1 cellular context compared by ENCODE assay signal in the genomic region with DNA sequence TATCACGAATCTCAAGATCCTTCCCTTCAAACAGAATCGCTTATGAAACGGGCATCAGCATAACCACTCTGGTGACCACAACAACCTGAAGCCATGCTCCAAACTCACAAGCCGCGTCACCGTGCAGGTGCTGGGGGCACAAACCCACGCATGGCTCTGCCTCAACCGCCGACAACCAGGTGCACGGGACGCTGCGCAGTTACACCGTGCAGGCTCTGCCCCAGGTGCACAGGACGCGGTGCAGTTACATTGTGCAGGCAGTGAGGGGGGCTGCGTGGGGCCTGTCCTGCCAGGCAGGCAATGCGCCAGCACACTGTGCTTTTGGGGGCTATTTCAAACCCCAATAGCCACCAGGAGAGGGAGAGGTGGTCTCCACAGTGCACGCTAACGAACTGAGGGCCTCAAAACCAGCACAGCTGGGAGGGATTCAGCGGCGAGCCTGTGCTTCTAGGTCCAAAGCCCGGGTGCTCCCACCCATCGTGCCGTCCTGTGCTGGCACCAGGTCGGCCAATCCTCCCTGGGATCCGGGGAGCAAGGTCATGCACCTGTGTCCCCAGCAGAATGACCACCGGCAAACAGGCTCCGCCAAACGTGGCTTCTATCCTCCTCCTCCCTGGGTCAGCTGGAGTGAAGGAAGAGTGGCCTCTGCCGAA.
TF ChIP-seq lines count a peak whose summit lies in the region.

No MANE protein-coding gene starts in this region.

TF ChIP-seq in HepG2, 621 proteins besides CTCF, POLR2A, EP300 and RAD21 (continued from another document and continues in another):
- TF ChIP-seq, protein P1, sequence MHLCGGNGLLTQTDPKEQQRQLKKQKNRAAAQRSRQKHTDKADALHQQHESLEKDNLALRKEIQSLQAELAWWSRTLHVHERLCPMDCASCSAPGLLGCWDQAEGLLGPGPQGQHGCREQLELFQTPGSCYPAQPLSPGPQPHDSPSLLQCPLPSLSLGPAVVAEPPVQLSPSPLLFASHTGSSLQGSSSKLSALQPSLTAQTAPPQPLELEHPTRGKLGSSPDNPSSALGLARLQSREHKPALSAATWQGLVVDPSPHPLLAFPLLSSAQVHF (CRISPR knock-in tag; IDR thresholded peaks at IDR 0.05), result no peak
- TF ChIP-seq ZNF143 (CRISPR knock-in tag; IDR thresholded peaks at IDR 0.05), result no peak
- TF ChIP-seq, protein P2, sequence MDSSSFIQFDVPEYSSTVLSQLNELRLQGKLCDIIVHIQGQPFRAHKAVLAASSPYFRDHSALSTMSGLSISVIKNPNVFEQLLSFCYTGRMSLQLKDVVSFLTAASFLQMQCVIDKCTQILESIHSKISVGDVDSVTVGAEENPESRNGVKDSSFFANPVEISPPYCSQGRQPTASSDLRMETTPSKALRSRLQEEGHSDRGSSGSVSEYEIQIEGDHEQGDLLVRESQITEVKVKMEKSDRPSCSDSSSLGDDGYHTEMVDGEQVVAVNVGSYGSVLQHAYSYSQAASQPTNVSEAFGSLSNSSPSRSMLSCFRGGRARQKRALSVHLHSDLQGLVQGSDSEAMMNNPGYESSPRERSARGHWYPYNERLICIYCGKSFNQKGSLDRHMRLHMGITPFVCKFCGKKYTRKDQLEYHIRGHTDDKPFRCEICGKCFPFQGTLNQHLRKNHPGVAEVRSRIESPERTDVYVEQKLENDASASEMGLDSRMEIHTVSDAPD (CRISPR knock-in tag; IDR thresholded peaks at IDR 0.05), result no peak
- TF ChIP-seq, protein P3, sequence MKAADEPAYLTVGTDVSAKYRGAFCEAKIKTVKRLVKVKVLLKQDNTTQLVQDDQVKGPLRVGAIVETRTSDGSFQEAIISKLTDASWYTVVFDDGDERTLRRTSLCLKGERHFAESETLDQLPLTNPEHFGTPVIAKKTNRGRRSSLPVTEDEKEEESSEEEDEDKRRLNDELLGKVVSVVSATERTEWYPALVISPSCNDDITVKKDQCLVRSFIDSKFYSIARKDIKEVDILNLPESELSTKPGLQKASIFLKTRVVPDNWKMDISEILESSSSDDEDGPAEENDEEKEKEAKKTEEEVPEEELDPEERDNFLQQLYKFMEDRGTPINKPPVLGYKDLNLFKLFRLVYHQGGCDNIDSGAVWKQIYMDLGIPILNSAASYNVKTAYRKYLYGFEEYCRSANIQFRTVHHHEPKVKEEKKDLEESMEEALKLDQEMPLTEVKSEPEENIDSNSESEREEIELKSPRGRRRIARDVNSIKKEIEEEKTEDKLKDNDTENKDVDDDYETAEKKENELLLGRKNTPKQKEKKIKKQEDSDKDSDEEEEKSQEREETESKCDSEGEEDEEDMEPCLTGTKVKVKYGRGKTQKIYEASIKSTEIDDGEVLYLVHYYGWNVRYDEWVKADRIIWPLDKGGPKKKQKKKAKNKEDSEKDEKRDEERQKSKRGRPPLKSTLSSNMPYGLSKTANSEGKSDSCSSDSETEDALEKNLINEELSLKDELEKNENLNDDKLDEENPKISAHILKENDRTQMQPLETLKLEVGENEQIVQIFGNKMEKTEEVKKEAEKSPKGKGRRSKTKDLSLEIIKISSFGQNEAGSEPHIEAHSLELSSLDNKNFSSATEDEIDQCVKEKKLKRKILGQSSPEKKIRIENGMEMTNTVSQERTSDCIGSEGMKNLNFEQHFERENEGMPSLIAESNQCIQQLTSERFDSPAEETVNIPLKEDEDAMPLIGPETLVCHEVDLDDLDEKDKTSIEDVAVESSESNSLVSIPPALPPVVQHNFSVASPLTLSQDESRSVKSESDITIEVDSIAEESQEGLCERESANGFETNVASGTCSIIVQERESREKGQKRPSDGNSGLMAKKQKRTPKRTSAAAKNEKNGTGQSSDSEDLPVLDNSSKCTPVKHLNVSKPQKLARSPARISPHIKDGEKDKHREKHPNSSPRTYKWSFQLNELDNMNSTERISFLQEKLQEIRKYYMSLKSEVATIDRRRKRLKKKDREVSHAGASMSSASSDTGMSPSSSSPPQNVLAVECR (CRISPR knock-in tag; IDR thresholded peaks at IDR 0.05; ENCODE audit: borderline replicate concordance), result no peak
- no peak for TF ChIP-seq ISL2 (CRISPR knock-in tag; IDR thresholded peaks at IDR 0.05)
- TF ChIP-seq, protein P4, sequence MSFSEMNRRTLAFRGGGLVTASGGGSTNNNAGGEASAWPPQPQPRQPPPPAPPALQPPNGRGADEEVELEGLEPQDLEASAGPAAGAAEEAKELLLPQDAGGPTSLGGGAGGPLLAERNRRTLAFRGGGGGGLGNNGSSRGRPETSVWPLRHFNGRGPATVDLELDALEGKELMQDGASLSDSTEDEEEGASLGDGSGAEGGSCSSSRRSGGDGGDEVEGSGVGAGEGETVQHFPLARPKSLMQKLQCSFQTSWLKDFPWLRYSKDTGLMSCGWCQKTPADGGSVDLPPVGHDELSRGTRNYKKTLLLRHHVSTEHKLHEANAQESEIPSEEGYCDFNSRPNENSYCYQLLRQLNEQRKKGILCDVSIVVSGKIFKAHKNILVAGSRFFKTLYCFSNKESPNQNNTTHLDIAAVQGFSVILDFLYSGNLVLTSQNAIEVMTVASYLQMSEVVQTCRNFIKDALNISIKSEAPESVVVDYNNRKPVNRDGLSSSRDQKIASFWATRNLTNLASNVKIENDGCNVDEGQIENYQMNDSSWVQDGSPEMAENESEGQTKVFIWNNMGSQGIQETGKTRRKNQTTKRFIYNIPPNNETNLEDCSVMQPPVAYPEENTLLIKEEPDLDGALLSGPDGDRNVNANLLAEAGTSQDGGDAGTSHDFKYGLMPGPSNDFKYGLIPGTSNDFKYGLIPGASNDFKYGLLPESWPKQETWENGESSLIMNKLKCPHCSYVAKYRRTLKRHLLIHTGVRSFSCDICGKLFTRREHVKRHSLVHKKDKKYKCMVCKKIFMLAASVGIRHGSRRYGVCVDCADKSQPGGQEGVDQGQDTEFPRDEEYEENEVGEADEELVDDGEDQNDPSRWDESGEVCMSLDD (CRISPR knock-in tag; IDR thresholded peaks at IDR 0.05; ENCODE audit: borderline replicate concordance), result no peak
- no peak for TF ChIP-seq GZF1 (CRISPR knock-in tag; IDR thresholded peaks at IDR 0.05)
- TF ChIP-seq, protein P5, sequence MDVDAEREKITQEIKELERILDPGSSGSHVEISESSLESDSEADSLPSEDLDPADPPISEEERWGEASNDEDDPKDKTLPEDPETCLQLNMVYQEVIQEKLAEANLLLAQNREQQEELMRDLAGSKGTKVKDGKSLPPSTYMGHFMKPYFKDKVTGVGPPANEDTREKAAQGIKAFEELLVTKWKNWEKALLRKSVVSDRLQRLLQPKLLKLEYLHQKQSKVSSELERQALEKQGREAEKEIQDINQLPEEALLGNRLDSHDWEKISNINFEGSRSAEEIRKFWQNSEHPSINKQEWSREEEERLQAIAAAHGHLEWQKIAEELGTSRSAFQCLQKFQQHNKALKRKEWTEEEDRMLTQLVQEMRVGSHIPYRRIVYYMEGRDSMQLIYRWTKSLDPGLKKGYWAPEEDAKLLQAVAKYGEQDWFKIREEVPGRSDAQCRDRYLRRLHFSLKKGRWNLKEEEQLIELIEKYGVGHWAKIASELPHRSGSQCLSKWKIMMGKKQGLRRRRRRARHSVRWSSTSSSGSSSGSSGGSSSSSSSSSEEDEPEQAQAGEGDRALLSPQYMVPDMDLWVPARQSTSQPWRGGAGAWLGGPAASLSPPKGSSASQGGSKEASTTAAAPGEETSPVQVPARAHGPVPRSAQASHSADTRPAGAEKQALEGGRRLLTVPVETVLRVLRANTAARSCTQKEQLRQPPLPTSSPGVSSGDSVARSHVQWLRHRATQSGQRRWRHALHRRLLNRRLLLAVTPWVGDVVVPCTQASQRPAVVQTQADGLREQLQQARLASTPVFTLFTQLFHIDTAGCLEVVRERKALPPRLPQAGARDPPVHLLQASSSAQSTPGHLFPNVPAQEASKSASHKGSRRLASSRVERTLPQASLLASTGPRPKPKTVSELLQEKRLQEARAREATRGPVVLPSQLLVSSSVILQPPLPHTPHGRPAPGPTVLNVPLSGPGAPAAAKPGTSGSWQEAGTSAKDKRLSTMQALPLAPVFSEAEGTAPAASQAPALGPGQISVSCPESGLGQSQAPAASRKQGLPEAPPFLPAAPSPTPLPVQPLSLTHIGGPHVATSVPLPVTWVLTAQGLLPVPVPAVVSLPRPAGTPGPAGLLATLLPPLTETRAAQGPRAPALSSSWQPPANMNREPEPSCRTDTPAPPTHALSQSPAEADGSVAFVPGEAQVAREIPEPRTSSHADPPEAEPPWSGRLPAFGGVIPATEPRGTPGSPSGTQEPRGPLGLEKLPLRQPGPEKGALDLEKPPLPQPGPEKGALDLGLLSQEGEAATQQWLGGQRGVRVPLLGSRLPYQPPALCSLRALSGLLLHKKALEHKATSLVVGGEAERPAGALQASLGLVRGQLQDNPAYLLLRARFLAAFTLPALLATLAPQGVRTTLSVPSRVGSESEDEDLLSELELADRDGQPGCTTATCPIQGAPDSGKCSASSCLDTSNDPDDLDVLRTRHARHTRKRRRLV (CRISPR knock-in tag; IDR thresholded peaks at IDR 0.05), result no peak
- no peak for TF ChIP-seq CAMTA2 (CRISPR knock-in tag; IDR thresholded peaks at IDR 0.05; ENCODE audit: borderline replicate concordance)
- no peak for TF ChIP-seq SAFB2 (CRISPR knock-in tag; IDR thresholded peaks at IDR 0.05; ENCODE audit: borderline replicate concordance, low read depth)
- TF ChIP-seq NFIB (CRISPR knock-in tag; IDR thresholded peaks at IDR 0.05; ENCODE audit: borderline replicate concordance), result 0 out of 2 replicates have a peak, but pooled peaks have one; percentile 54
- no peak for TF ChIP-seq SNAI1 (CRISPR knock-in tag; IDR thresholded peaks at IDR 0.05; ENCODE audit: borderline replicate concordance)
- 0 out of 2 replicates have a peak, but pooled peaks have one; percentile 35 for TF ChIP-seq HNRNPL (IDR thresholded peaks at IDR 0.05; ENCODE audit: low read depth, low read length)
- TF ChIP-seq POGZ (CRISPR knock-in tag; IDR thresholded peaks at IDR 0.05), result no peak
- TF ChIP-seq, protein P6, sequence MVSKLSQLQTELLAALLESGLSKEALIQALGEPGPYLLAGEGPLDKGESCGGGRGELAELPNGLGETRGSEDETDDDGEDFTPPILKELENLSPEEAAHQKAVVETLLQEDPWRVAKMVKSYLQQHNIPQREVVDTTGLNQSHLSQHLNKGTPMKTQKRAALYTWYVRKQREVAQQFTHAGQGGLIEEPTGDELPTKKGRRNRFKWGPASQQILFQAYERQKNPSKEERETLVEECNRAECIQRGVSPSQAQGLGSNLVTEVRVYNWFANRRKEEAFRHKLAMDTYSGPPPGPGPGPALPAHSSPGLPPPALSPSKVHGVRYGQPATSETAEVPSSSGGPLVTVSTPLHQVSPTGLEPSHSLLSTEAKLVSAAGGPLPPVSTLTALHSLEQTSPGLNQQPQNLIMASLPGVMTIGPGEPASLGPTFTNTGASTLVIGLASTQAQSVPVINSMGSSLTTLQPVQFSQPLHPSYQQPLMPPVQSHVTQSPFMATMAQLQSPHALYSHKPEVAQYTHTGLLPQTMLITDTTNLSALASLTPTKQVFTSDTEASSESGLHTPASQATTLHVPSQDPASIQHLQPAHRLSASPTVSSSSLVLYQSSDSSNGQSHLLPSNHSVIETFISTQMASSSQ (IDR thresholded peaks at IDR 0.05; ENCODE audit: low read depth), result no peak
- TF ChIP-seq, protein P6 (CRISPR knock-in tag; IDR thresholded peaks at IDR 0.05; ENCODE audit: borderline replicate concordance), result no peak
- TF ChIP-seq SP5 (CRISPR knock-in tag; IDR thresholded peaks at IDR 0.05; ENCODE audit: borderline replicate concordance, low read depth), result no peak
- TF ChIP-seq, protein P7, sequence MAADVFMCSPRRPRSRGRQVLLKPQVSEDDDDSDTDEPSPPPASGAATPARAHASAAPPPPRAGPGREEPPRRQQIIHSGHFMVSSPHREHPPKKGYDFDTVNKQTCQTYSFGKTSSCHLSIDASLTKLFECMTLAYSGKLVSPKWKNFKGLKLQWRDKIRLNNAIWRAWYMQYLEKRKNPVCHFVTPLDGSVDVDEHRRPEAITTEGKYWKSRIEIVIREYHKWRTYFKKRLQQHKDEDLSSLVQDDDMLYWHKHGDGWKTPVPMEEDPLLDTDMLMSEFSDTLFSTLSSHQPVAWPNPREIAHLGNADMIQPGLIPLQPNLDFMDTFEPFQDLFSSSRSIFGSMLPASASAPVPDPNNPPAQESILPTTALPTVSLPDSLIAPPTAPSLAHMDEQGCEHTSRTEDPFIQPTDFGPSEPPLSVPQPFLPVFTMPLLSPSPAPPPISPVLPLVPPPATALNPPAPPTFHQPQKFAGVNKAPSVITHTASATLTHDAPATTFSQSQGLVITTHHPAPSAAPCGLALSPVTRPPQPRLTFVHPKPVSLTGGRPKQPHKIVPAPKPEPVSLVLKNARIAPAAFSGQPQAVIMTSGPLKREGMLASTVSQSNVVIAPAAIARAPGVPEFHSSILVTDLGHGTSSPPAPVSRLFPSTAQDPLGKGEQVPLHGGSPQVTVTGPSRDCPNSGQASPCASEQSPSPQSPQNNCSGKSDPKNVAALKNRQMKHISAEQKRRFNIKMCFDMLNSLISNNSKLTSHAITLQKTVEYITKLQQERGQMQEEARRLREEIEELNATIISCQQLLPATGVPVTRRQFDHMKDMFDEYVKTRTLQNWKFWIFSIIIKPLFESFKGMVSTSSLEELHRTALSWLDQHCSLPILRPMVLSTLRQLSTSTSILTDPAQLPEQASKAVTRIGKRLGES (CRISPR knock-in tag; IDR thresholded peaks at IDR 0.05; ENCODE audit: borderline replicate concordance), result no peak
- TF ChIP-seq, protein P8, sequence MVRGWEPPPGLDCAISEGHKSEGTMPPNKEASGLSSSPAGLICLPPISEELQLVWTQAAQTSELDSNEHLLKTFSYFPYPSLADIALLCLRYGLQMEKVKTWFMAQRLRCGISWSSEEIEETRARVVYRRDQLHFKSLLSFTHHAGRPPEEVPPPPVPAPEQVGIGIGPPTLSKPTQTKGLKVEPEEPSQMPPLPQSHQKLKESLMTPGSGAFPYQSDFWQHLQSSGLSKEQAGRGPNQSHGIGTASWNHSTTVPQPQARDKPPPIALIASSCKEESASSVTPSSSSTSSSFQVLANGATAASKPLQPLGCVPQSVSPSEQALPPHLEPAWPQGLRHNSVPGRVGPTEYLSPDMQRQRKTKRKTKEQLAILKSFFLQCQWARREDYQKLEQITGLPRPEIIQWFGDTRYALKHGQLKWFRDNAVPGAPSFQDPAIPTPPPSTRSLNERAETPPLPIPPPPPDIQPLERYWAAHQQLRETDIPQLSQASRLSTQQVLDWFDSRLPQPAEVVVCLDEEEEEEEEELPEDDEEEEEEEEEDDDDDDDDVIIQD (CRISPR knock-in tag; IDR thresholded peaks at IDR 0.05; ENCODE audit: low read depth), result no peak
- no peak for TF ChIP-seq ZNF510 (CRISPR knock-in tag; IDR thresholded peaks at IDR 0.05; ENCODE audit: low read depth)
- TF ChIP-seq CREB1 (IDR thresholded peaks at IDR 0.05), result no peak
- TF ChIP-seq CREB1 (CRISPR knock-in tag; IDR thresholded peaks at IDR 0.05), result no peak
- TF ChIP-seq, protein P9, sequence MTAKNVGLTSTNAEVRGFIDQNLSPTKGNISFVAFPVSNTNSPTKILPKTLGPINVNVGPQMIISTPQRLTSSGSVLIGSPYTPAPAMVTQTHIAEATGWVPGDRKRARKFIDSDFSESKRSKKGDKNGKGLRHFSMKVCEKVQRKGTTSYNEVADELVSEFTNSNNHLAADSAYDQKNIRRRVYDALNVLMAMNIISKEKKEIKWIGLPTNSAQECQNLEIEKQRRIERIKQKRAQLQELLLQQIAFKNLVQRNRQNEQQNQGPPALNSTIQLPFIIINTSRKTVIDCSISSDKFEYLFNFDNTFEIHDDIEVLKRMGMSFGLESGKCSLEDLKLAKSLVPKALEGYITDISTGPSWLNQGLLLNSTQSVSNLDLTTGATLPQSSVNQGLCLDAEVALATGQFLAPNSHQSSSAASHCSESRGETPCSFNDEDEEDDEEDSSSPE (CRISPR knock-in tag; IDR thresholded peaks at IDR 0.05), result no peak
